Comparison of ENCODE assay signal across 15 cellular contexts in the genomic region with DNA sequence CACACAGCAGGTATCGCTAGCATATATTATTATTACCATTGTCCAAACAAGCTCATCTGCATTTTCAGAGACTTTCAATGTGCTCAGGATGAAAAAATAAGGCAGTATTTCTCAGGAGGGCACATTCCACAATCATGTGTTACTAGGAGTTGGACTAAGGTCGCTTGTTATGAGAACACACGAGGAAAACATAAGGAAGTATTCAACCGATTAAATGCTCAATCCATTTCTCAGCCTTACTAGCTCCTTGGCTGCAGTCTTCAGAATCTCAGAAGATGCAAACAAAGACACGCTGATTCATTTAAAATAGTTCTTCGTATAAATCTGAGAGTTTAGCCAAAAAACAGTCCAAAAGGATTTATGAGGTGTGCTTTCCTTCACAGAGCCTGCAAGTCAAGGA.
"Had no signal": no experiment of that assay in that cellular context is flagged by ENCODE, and none has a peak within 500 bp of the region (broad histone marks: within the 10 kb centered on the region; RNA-seq: fewer than 3 reads in every experiment).

No MANE protein-coding gene starts in this region.

- H3K27me3 ChIP-seq: cardiac muscle cell, esophagus squamous epithelium, stomach, testis had no signal

- ATAC-seq: activated CD8-positive, alpha-beta memory T cell treated with anti-CD3 and anti-CD28 coated beads, Interleukin-2, amount 10 ng/mL, durations not matched to agents 7 days and 5 days; natural killer cell treated with Interleukin-12 subunit alpha and Interleukin-12 subunit beta and Interleukin-15 and Interleukin-18, amount 100 ng/mL, for 72 hours had no signal

- DNase-seq: activated CD4-positive, alpha-beta memory T cell treated with anti-CD3 and anti-CD28 coated beads, Interleukin-2, amount 10 ng/mL, durations not matched to agents 7 days and 5 days; activated CD4-positive, alpha-beta T cell treated with anti-CD3 and anti-CD28 coated beads for 48 hours; activated CD4-positive, CD25-positive, alpha-beta regulatory T cell; activated CD8-positive, alpha-beta memory T cell treated with anti-CD3 and anti-CD28 coated beads, Interleukin-2, amount 10 ng/mL, durations not matched to agents 7 days and 5 days; amniotic stem cell; effector memory CD4-positive, alpha-beta T cell; esophagus squamous epithelium; immature natural killer cell; posterior cingulate gyrus; stomach; T-helper 1 cell; T-helper 9 cell; testis had no signal

- H3K27ac ChIP-seq: cardiac muscle cell, esophagus squamous epithelium, stomach, testis had no signal

- H3K36me3 ChIP-seq: cardiac muscle cell had no signal

- H3K4me3 ChIP-seq: cardiac muscle cell, esophagus squamous epithelium, stomach, testis had no signal

- H3K9me3 ChIP-seq: esophagus squamous epithelium, stomach, testis had no signal

- H3K4me1 ChIP-seq: testis had no signal
